8 cellular contexts compared by ENCODE assay signal in the genomic region with DNA sequence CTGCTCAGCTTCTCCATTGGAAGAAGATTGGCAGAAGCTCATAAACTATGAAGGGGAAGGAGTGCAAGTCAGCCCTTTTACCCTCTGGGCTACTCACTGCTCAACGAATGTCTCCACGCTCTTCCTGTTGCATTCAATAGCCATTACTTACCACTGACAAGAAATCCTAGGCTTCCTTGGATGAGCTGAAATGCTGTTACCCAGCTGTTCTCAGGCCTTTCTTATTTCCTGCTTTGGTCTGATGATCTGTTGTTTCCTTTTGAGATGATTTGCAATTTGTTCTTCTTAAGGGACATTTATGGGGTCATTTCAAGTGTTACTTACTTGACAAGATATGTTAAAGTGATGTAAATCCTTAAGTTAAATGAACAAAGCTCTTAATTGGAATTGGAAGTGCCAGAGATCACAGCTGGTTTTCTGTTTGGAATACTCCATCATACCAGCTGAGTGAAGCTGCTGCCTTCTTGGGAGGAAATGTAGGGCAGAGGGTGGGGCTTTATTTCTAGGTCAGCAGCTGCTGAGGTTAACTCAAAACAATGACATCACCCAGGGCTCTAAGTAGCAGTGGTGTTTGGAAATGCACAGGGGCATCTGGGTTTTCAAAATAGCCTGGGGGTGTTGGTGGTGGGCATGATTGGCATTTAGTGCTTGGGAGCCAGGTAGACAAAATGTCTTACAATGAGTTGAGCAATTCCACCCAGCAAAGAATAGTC.
DNase-seq lines count a peak whose midpoint lies in the region; ATAC-seq and TF ChIP-seq lines count a peak whose summit lies in the region.

No MANE protein-coding gene starts in this region.

- H3K27me3 ChIP-seq in thoracic aorta (replicated peaks; ENCODE audit: insufficient read depth), result no peaks in the 10 kb centered on the region

- H3K27ac Mint-ChIP-seq in activated CD4-positive, alpha-beta T cell treated with anti-CD3 and anti-CD28 coated beads for 36 hours, result peak overlapping the region; percentile 76
- H3K27ac Mint-ChIP-seq in activated naive CD8-positive, alpha-beta T cell treated with anti-CD3 and anti-CD28 coated beads, Interleukin-2, amount 50 U/mL, for 24 hours, result peak overlapping the region; percentile 63

- H3K9me3 ChIP-seq in thoracic aorta, result no peaks in the 10 kb centered on the region

- H3K4me3 ChIP-seq in thoracic aorta, result no peak overlapping the region

- peaks cover 3% of the 10 kb centered on the region for H3K36me3 Mint-ChIP-seq in activated CD4-positive, alpha-beta T cell treated with anti-CD3 and anti-CD28 coated beads for 36 hours (ENCODE audit: low read depth)
- no peaks in the 10 kb centered on the region for H3K36me3 Mint-ChIP-seq in activated naive CD8-positive, alpha-beta T cell treated with anti-CD3 and anti-CD28 coated beads, Interleukin-2, amount 50 U/mL, for 24 hours (ENCODE audit: low read depth)

- H3K4me1 Mint-ChIP-seq in activated CD4-positive, alpha-beta T cell treated with anti-CD3 and anti-CD28 coated beads for 36 hours, result peaks cover 43% of the 10 kb centered on the region
- H3K4me1 Mint-ChIP-seq in activated naive CD8-positive, alpha-beta T cell treated with anti-CD3 and anti-CD28 coated beads, Interleukin-2, amount 50 U/mL, for 24 hours, result peaks cover 50% of the 10 kb centered on the region

- no peak for TF ChIP-seq CTCF in thoracic aorta (IDR thresholded peaks at IDR 0.05)

- peak; percentile 72 for ATAC-seq in activated CD4-positive, alpha-beta T cell treated with anti-CD3 and anti-CD28 coated beads for 36 hours
- ATAC-seq in activated naive CD8-positive, alpha-beta T cell treated with anti-CD3 and anti-CD28 coated beads, Interleukin-2, amount 50 U/mL, for 24 hours, result peak; percentile 59
- ATAC-seq in thoracic aorta (ENCODE audit: insufficient number of reproducible peaks, low FRiP score, low read depth), result peak; percentile 45
- no peak for ATAC-seq in GM21619 (IDR thresholded peaks at IDR 0.05; ENCODE audit: unreplicated experiment)
- no peak for ATAC-seq in HG02981 (IDR thresholded peaks at IDR 0.05; ENCODE audit: unreplicated experiment)
- ATAC-seq in HG03439 (IDR thresholded peaks at IDR 0.05; ENCODE audit: unreplicated experiment), result no peak

- no peaks in the 10 kb centered on the region for H3K36me3 ChIP-seq in thoracic aorta

- intact Hi-C loops in activated CD4-positive, alpha-beta T cell treated with anti-CD3 and anti-CD28 coated beads for 36 hours (cut with DNase I, micrococcal nuclease), result loop anchor here (10.0 kb wide), 2 partner anchors 135 to 175 kb away; no protein-coding TSS in a partner anchor

- POLR2A ChIA-PET in activated CD4-positive, alpha-beta T cell treated with anti-CD3 and anti-CD28 coated beads for 36 hours (lab: Charles Lee), result interaction anchor here (0.8 to 1.2 kb wide), 2 partner anchors 208 to 258 kb away, joined by 3 to 4 read pairs; a partner anchor contains a TSS

- H3K4me3 Mint-ChIP-seq in activated CD4-positive, alpha-beta T cell treated with anti-CD3 and anti-CD28 coated beads for 36 hours, result peak overlapping the region; percentile 47
- H3K4me3 Mint-ChIP-seq in activated naive CD8-positive, alpha-beta T cell treated with anti-CD3 and anti-CD28 coated beads, Interleukin-2, amount 50 U/mL, for 24 hours, result no peak overlapping the region

- no peak overlapping the region for H3K27ac ChIP-seq in thoracic aorta

- peaks cover 3% of the 10 kb centered on the region for H3K27me3 Mint-ChIP-seq in activated CD4-positive, alpha-beta T cell treated with anti-CD3 and anti-CD28 coated beads for 36 hours
- no peaks in the 10 kb centered on the region for H3K27me3 Mint-ChIP-seq in activated naive CD8-positive, alpha-beta T cell treated with anti-CD3 and anti-CD28 coated beads, Interleukin-2, amount 50 U/mL, for 24 hours

- no peaks in the 10 kb centered on the region for H3K9me3 Mint-ChIP-seq in activated CD4-positive, alpha-beta T cell treated with anti-CD3 and anti-CD28 coated beads for 36 hours (ENCODE audit: low read depth)
- no peaks in the 10 kb centered on the region for H3K9me3 Mint-ChIP-seq in activated naive CD8-positive, alpha-beta T cell treated with anti-CD3 and anti-CD28 coated beads, Interleukin-2, amount 50 U/mL, for 24 hours

- DNase-seq in activated CD4-positive, alpha-beta T cell treated with anti-CD3 and anti-CD28 coated beads for 36 hours, result peak; percentile 28
- no peak for DNase-seq in activated CD4-positive, alpha-beta T cell treated with anti-CD3 and anti-CD28 coated beads, Interleukin-2, amount 50 U/mL, for 48 hours
- DNase-seq in activated naive CD8-positive, alpha-beta T cell treated with anti-CD3 and anti-CD28 coated beads, Interleukin-2, amount 50 U/mL, for 24 hours, result no peak
- DNase-seq in islet precursor cell (peak; percentile 77), thoracic aorta (ENCODE audit: low spot score) (no peak)

- CTCF ChIA-PET in activated CD4-positive, alpha-beta T cell treated with anti-CD3 and anti-CD28 coated beads for 36 hours (lab: Charles Lee), result interaction anchor here (0.6 to 4.7 kb wide), 20 partner anchors 8 to 324 kb away, joined by 3 to 21 read pairs (median 4); a partner anchor contains a TSS

- H3K4me1 ChIP-seq in thoracic aorta (ENCODE audit: control insufficient read depth in 1 of 2, low read depth in 2 of 2), result peaks cover 6 to 7% of the 10 kb centered on the region in 2 donors

Comparison
In these comparisons a context has a peak if more than half of its experiments do, and no peak if none do; other contexts are left out.
1. DNase-seq: peak in activated CD4-positive, alpha-beta T cell treated with anti-CD3 and anti-CD28 coated beads for 36 hours (single experiment) and islet precursor cell (single experiment); none in activated CD4-positive, alpha-beta T cell treated with anti-CD3 and anti-CD28 coated beads, Interleukin-2, amount 50 U/mL, for 48 hours (0 of 2), activated naive CD8-positive, alpha-beta T cell treated with anti-CD3 and anti-CD28 coated beads, Interleukin-2, amount 50 U/mL, for 24 hours (single experiment) and thoracic aorta (single experiment).
2. ATAC-seq: peak in activated CD4-positive, alpha-beta T cell treated with anti-CD3 and anti-CD28 coated beads for 36 hours (single experiment), activated naive CD8-positive, alpha-beta T cell treated with anti-CD3 and anti-CD28 coated beads, Interleukin-2, amount 50 U/mL, for 24 hours (single experiment) and thoracic aorta (single experiment); none in GM21619 (single experiment), HG02981 (single experiment) and HG03439 (single experiment).